ENCODE assay signal across 14 cellular contexts in genomic region chr4:151238477-151238876, GRCh38. TPM values are rescaled to one million over a fixed set of nuclear protein-coding genes. Genes with fewer than 3 reads are reported as not detected.
DNase-seq lines count a peak whose midpoint lies in the region; ATAC-seq and TF ChIP-seq lines count a peak whose summit lies in the region.
"Had no signal": no experiment of that assay in that cellular context is flagged by ENCODE, and none has a peak within 500 bp of the region (broad histone marks: within the 10 kb centered on the region; RNA-seq: fewer than 3 reads in every experiment).

No MANE protein-coding gene starts in this region.

- no peaks in the 10 kb centered on the region for H3K36me3 ChIP-seq in HCT116 (ENCODE audit: control insufficient read depth in 1 of 2, insufficient read depth in 2 of 2, low read length in 2 of 2)
- H3K36me3 ChIP-seq: neutrophil had no signal

- H3K27me3 Mint-ChIP-seq in WTC11 (ENCODE audit: low read depth) (no peaks in the 10 kb centered on the region), osteocyte (ENCODE audit: unreplicated experiment) (no peaks in the 10 kb centered on the region)
- H3K27me3 Mint-ChIP-seq in CD4-positive, alpha-beta T cell, result peaks cover 49% of the 10 kb centered on the region

- H3K4me1 Mint-ChIP-seq in WTC11, result peaks cover 14% of the 10 kb centered on the region
- peaks cover 2% of the 10 kb centered on the region for H3K4me1 Mint-ChIP-seq in osteocyte (ENCODE audit: unreplicated experiment)
- no peaks in the 10 kb centered on the region for H3K4me1 Mint-ChIP-seq in CD4-positive, alpha-beta T cell (ENCODE audit: low read depth)
- H3K4me1 Mint-ChIP-seq: CD4-positive, CD25-positive, alpha-beta regulatory T cell had no signal

- RAD21 ChIA-PET in HCT116 (lab: Charles Lee; ENCODE audit: low non-redundant PET in 1 of 2, low total read pairs in 2 of 2, uncharacterized antibody in 2 of 2, unreplicated experiment in 2 of 2), result no interaction called here

- CTCF ChIA-PET in HCT116 (lab: Charles Lee) (no interaction called here), WTC11 (lab: Charles Lee) (no interaction called here)
- CTCF ChIA-PET in CD4-positive, alpha-beta T cell (lab: Charles Lee), result no interaction called here

- H3K4me1 ChIP-seq in HCT116 (ENCODE audit: control insufficient read depth in 1 of 2, insufficient read depth in 2 of 2, low read length in 2 of 2), result no peaks in the 10 kb centered on the region
- no peaks in the 10 kb centered on the region for H3K4me1 ChIP-seq in foreskin keratinocyte

- H3K27ac Mint-ChIP-seq in WTC11, result 0 out of 2 replicates have a peak overlapping the region, but pooled peaks have one; percentile 1
- no peak overlapping the region for H3K27ac Mint-ChIP-seq in osteocyte (ENCODE audit: unreplicated experiment)
- no peak overlapping the region for H3K27ac Mint-ChIP-seq in CD4-positive, alpha-beta T cell
- H3K27ac Mint-ChIP-seq: CD4-positive, CD25-positive, alpha-beta regulatory T cell had no signal

- H3K27ac ChIP-seq in HCT116 (ENCODE audit: low read depth, low read length), result no peak overlapping the region
- no peak overlapping the region for H3K27ac ChIP-seq in foreskin keratinocyte
- no peak overlapping the region for H3K27ac ChIP-seq in CD4-positive, alpha-beta T cell (ENCODE audit: low read depth, low read length)
- H3K27ac ChIP-seq: neutrophil had no signal

- H2AFZ ChIP-seq in HCT116 (ENCODE audit: low read depth, low read length, poor library complexity, severe bottlenecking), result no peak overlapping the region

- no peak overlapping the region for H3K4me3 ChIP-seq in HCT116 (replicated peaks in 1 of 2; ENCODE audit: low read depth in 1 of 2, low read length in 2 of 2)

- H3K4me2 ChIP-seq in HCT116 (ENCODE audit: low read length), result no peak overlapping the region

- ATAC-seq in HCT116, result peak; percentile 50; the same call in 1 of the 2 replicates
- ATAC-seq in WTC11, result 0 out of 2 replicates have a peak, but pooled peaks have one; percentile 19
- ATAC-seq in foreskin keratinocyte, result no peak
- no peak for ATAC-seq in CD4-positive, alpha-beta T cell (ENCODE audit: poor library complexity)
- no peak for ATAC-seq in HG03135 (IDR thresholded peaks at IDR 0.05; ENCODE audit: unreplicated experiment)

- no peak overlapping the region for H3K9ac ChIP-seq in HCT116 (ENCODE audit: low read length)

- intact Hi-C loops in HCT116 (cut with micrococcal nuclease), result no loop called here
- intact Hi-C loops in CD4-positive, alpha-beta T cell (cut with DNase I, micrococcal nuclease), result no loop called here

- 0 out of 6 replicates have a peak, but pooled peaks of 1 of the 3 experiments have one; percentile 5 for TF ChIP-seq CTCF in HCT116 (IDR thresholded peaks at IDR 0.05 in 2 of 3, conservative IDR thresholded peaks at IDR 0.05 in 1 of 3; ENCODE audit: borderline replicate concordance in 1 of 3, insufficient read depth in 1 of 3, low read depth in 2 of 3, low read length in 2 of 3)
- no peak for TF ChIP-seq CTCF in WTC11 (IDR thresholded peaks at IDR 0.05)
- TF ChIP-seq CTCF in foreskin keratinocyte (conservative IDR thresholded peaks at IDR 0.05), result peak; percentile 34
- TF ChIP-seq CTCF in osteocyte (IDR thresholded peaks at IDR 0.05), result peak; percentile 40
- TF ChIP-seq CTCF in CD4-positive, alpha-beta T cell (IDR thresholded peaks at IDR 0.05), result no peak

- H4K20me1 ChIP-seq in HCT116 (ENCODE audit: insufficient read depth), result no peaks in the 10 kb centered on the region

- no peaks in the 10 kb centered on the region; the same call in 1 of the 2 replicates for H3K79me2 ChIP-seq in HCT116 (ENCODE audit: insufficient read depth, low read length)

- H3K9me2 ChIP-seq in HCT116 (ENCODE audit: insufficient read depth), result no peaks in the 10 kb centered on the region

- no peak for DNase-seq in HCT116 (ENCODE audit: low read depth, low spot score)
- DNase-seq in WTC11 (ENCODE audit: low spot score), result no peak
- DNase-seq in foreskin keratinocyte, result no peak
- DNase-seq in osteocyte (ENCODE audit: extremely low spot score, unreplicated experiment), result no peak
- no peak for DNase-seq in activated gamma-delta T cell (lab: John Stamatoyannopoulos, UW)
- DNase-seq in activated CD8-positive, alpha-beta memory T cell treated with anti-CD3 and anti-CD28 coated beads, Interleukin-2, amount 50 U/mL, for 4 hours, result no peak
- DNase-seq in CD4-positive, alpha-beta T cell, result no peak
- DNase-seq: CD4-positive, CD25-positive, alpha-beta regulatory T cell; islet precursor cell; OCI-M1; T1000 had no signal

- H3K9me3 Mint-ChIP-seq in WTC11, result peaks cover 15% of the 10 kb centered on the region
- no peaks in the 10 kb centered on the region for H3K9me3 Mint-ChIP-seq in osteocyte (ENCODE audit: unreplicated experiment)
- no peaks in the 10 kb centered on the region for H3K9me3 Mint-ChIP-seq in CD4-positive, alpha-beta T cell

- H3K9me3 ChIP-seq in HCT116 (ENCODE audit: control insufficient read depth in 1 of 2, insufficient read depth in 1 of 2, low read depth in 1 of 2, low read length in 2 of 2), result no peaks in the 10 kb centered on the region
- H3K9me3 ChIP-seq in CD4-positive, alpha-beta T cell (ENCODE audit: control insufficient read depth, low read length), result no peaks in the 10 kb centered on the region
- H3K9me3 ChIP-seq: neutrophil had no signal

- peak; percentile 33; the same call in 1 of the 2 replicates for TF ChIP-seq RAD21 in HCT116 (IDR thresholded peaks at IDR 0.05; ENCODE audit: low read depth)

- H3K27me3 ChIP-seq in HCT116 (ENCODE audit: insufficient read depth, low read length) (no peaks in the 10 kb centered on the region), foreskin keratinocyte (no peaks in the 10 kb centered on the region)
- H3K27me3 ChIP-seq in CD4-positive, alpha-beta T cell (ENCODE audit: control insufficient read depth, insufficient read depth, low read length), result peaks cover 4% of the 10 kb centered on the region

- no peak for TF ChIP-seq POLR2A in HCT116 (IDR thresholded peaks at IDR 0.05; ENCODE audit: borderline replicate concordance, extremely low read depth, insufficient read depth, insufficient read length)

- no TSS peak for BruUV-seq in HCT116 (replicated peaks; lab: Mats Ljungman, UMichigan)

- H3K36me3 Mint-ChIP-seq in WTC11 (peaks cover 14% of the 10 kb centered on the region), osteocyte (ENCODE audit: unreplicated experiment) (no peaks in the 10 kb centered on the region)
- H3K36me3 Mint-ChIP-seq in CD4-positive, alpha-beta T cell (ENCODE audit: low read depth), result no peaks in the 10 kb centered on the region
- H3K36me3 Mint-ChIP-seq: CD4-positive, CD25-positive, alpha-beta regulatory T cell had no signal

- no peak overlapping the region for H3K4me3 Mint-ChIP-seq in WTC11
- H3K4me3 Mint-ChIP-seq in osteocyte (ENCODE audit: unreplicated experiment), result no peak overlapping the region
- H3K4me3 Mint-ChIP-seq in CD4-positive, alpha-beta T cell, result no peak overlapping the region
- H3K4me3 Mint-ChIP-seq: CD4-positive, CD25-positive, alpha-beta regulatory T cell had no signal

- POLR2A ChIA-PET in HCT116 (lab: Charles Lee) (no interaction called here), WTC11 (lab: Charles Lee) (no interaction called here)
- POLR2A ChIA-PET in CD4-positive, alpha-beta T cell (lab: Charles Lee), result no interaction called here

TF ChIP-seq in HCT116, 20 proteins besides CTCF, POLR2A, EP300 and RAD21 (continues in another document):
- TF ChIP-seq CBX3 (IDR thresholded peaks at IDR 0.05; ENCODE audit: low read depth) (no peak), SP1 (IDR thresholded peaks at IDR 0.05; ENCODE audit: low read depth) (no peak), ELF1 (IDR thresholded peaks at IDR 0.05; ENCODE audit: borderline replicate concordance, low read depth) (no peak), POLR2AphosphoS5 (IDR thresholded peaks at IDR 0.05; ENCODE audit: low read depth, low read length) (no peak), TCF7L2 (IDR thresholded peaks at IDR 0.05; ENCODE audit: borderline replicate concordance, extremely low read depth, insufficient read depth, insufficient read length) (no peak), ZNF274 (IDR thresholded peaks at IDR 0.05; ENCODE audit: low read depth, low read length) (no peak), FOSL1 (IDR thresholded peaks at IDR 0.05; ENCODE audit: low read depth) (no peak), EZH2 (IDR thresholded peaks at IDR 0.05) (no peak)

TF ChIP-seq in WTC11, 78 proteins besides CTCF, POLR2A, EP300 and RAD21:
- TF ChIP-seq ZNF232 (CRISPR knock-in tag; IDR thresholded peaks at IDR 0.05) (no peak), NFATC4 (CRISPR knock-in tag; IDR thresholded peaks at IDR 0.05) (no peak)

RNA-seq across cellular contexts. Expression of gene PRSS48, which starts 38.5 kb away (rescaled TPM):
- not detected for total RNA-seq in HCT116 (2021; ENCODE audit: unreplicated experiment)
- 0.08 TPM in 1 of 2 replicates, not detected in the other for polyA plus RNA-seq in HCT116 (2012)
- not detected in 3 replicates for total RNA-seq in WTC11 (2021)
- total RNA-seq in foreskin keratinocyte, result not detected in 2 replicates
- polyA plus RNA-seq in foreskin keratinocyte, result not detected in 2 replicates
- total RNA-seq in osteocyte, result not detected in 2 replicates
- not detected for total RNA-seq in CD4-positive, alpha-beta T cell
- total RNA-seq: CD4-positive, CD25-positive, alpha-beta regulatory T cell had no signal
- polyA plus RNA-seq: CD4-positive, CD25-positive, alpha-beta regulatory T cell; esophagus had no signal

Comparison
In these comparisons a context has a peak if more than half of its experiments do, and no peak if none do; other contexts are left out.
1. ATAC-seq: peak in HCT116 (single experiment) and WTC11 (single experiment); none in foreskin keratinocyte (single experiment), CD4-positive, alpha-beta T cell (single experiment) and HG03135 (single experiment).
2. CTCF ChIP-seq: peak in foreskin keratinocyte (single experiment) and osteocyte (single experiment); none in WTC11 (single experiment) and CD4-positive, alpha-beta T cell (single experiment).